ENCODE assay signal across 8 cellular contexts in the genomic region with DNA sequence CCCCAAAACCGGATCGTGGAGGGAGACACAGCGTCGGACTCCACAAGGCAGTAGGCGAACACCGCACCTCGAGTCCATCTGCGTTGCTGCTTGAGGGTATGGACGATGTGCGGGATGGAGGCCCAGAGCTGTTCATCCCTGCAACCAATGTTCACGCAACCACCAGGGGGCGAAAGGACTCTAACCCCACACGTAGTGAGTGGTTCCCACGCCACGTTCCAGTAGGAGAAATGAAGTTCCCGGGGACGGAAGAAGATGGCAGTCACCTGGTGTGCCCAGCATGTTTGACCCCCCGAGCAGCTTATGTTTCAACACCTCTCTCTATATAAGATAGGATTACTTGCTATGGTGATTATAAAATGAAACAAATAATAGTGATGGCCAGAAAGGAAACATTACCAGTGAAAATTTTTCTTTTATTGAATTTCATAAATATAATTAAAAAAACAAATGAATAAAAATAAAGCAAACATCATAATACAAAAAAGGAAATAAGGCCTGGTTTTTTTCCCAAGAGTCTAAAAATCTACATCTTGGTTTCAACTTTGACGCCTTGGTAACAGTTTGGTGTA.
DNase-seq lines count a peak whose midpoint lies in the region; ATAC-seq and TF ChIP-seq lines count a peak whose summit lies in the region.

No MANE protein-coding gene starts in this region.

- no peaks in the 10 kb centered on the region for H3K36me3 Mint-ChIP-seq in CD4-positive, alpha-beta T cell (ENCODE audit: low read depth)

- no peaks in the 10 kb centered on the region for H3F3A ChIP-seq in OCI-LY1 (ENCODE audit: insufficient read depth, low read length)

- no peak overlapping the region for H3K27ac ChIP-seq in CD4-positive, alpha-beta T cell (ENCODE audit: low read depth, low read length)
- no peak overlapping the region for H3K27ac ChIP-seq in OCI-LY1 (ENCODE audit: low read depth, low read length, poor library complexity, severe bottlenecking)

- H3K36me3 ChIP-seq in OCI-LY1 (ENCODE audit: insufficient read depth, low read length), result no peaks in the 10 kb centered on the region

- no peak overlapping the region for H2AFZ ChIP-seq in OCI-LY1 (ENCODE audit: low read length)

- CTCF ChIA-PET in CD4-positive, alpha-beta T cell (lab: Charles Lee), result no interaction called here
- CTCF ChIA-PET in HEK293T (lab: Yijun Ruan, JAX), result interaction anchor here (0.6 to 0.8 kb wide), 2 partner anchors 458 to 1779 kb away, joined by 3 to 4 read pairs; no protein-coding TSS in a partner anchor

- POLR2A ChIA-PET in CD4-positive, alpha-beta T cell (lab: Charles Lee), result no interaction called here
- POLR2A ChIA-PET in HEK293T (lab: Yijun Ruan, JAX), result no interaction called here

- H3K4me2 ChIP-seq in OCI-LY1 (ENCODE audit: low read length), result no peak overlapping the region

- DNase-seq in CD4-positive, alpha-beta T cell, result peak; percentile 3 to 52 (median 13)
- DNase-seq in HEK293T (ENCODE audit: extremely low spot score) (peak; percentile 74), glomerular endothelial cell (ENCODE audit: extremely low read depth, low read depth, low spot score) (peak; percentile 36), posterior cingulate gyrus (peak; percentile 44 to 96 (median 84))
- peak; percentile 80 for DNase-seq in activated effector memory CD4-positive, alpha-beta T cell treated with anti-CD3 and anti-CD28 coated beads, Interleukin-2, amount 50 U/mL, for 16 hours

- no peaks in the 10 kb centered on the region for H3K79me2 ChIP-seq in OCI-LY1 (ENCODE audit: insufficient read depth, low read length)

- no peaks in the 10 kb centered on the region for H3K9me3 Mint-ChIP-seq in CD4-positive, alpha-beta T cell

- intact Hi-C loops in CD4-positive, alpha-beta T cell (cut with DNase I, micrococcal nuclease), result loop anchor here in 1 of 2 experiments (2.0 to 5.0 kb wide), 2 partner anchors 459 to 611 kb away; no protein-coding TSS in a partner anchor
- intact Hi-C loops in posterior cingulate gyrus (cut with DNase I), result loop anchor here (1.0 to 10.0 kb wide), 3 partner anchors 91 to 458 kb away; no protein-coding TSS in a partner anchor

- H3K4me1 ChIP-seq in OCI-LY1 (ENCODE audit: insufficient read depth, low read length, severe bottlenecking), result no peaks in the 10 kb centered on the region

- H3K4me3 ChIP-seq in OCI-LY1 (ENCODE audit: low read depth, low read length, poor library complexity, severe bottlenecking), result no peak overlapping the region

- peaks cover 58% of the 10 kb centered on the region for H3K27me3 Mint-ChIP-seq in CD4-positive, alpha-beta T cell

- TF ChIP-seq CTCF in CD4-positive, alpha-beta T cell (IDR thresholded peaks at IDR 0.05), result peak; percentile 49
- TF ChIP-seq CTCF in OCI-LY1 (IDR thresholded peaks at IDR 0.05; ENCODE audit: low read length), result peak; percentile 66; the same call in 1 of the 2 replicates

- H3K9me3 ChIP-seq in CD4-positive, alpha-beta T cell (ENCODE audit: control insufficient read depth, low read length), result no peaks in the 10 kb centered on the region
- H3K9me3 ChIP-seq in OCI-LY1 (ENCODE audit: low read length), result no peaks in the 10 kb centered on the region

- no peaks in the 10 kb centered on the region for H3K9me2 ChIP-seq in OCI-LY1 (ENCODE audit: low read depth, low read length)

- no peaks in the 10 kb centered on the region for H4K20me1 ChIP-seq in OCI-LY1 (ENCODE audit: insufficient read depth, low read length)

- peaks cover 7% of the 10 kb centered on the region for H3K27me3 ChIP-seq in CD4-positive, alpha-beta T cell (ENCODE audit: control insufficient read depth, insufficient read depth, low read length)
- no peaks in the 10 kb centered on the region for H3K27me3 ChIP-seq in OCI-LY1 (ENCODE audit: insufficient read depth, low read length)

- no peak overlapping the region for H3K27ac Mint-ChIP-seq in CD4-positive, alpha-beta T cell

- H3K9ac ChIP-seq in OCI-LY1 (ENCODE audit: low read length), result no peak overlapping the region

- no peak for ATAC-seq in CD4-positive, alpha-beta T cell (ENCODE audit: poor library complexity)
- no peak for ATAC-seq in GM18909 (IDR thresholded peaks at IDR 0.05; ENCODE audit: poor library complexity, unreplicated experiment)
- no peak for ATAC-seq in GM21619 (IDR thresholded peaks at IDR 0.05; ENCODE audit: unreplicated experiment)

- H3K4me1 Mint-ChIP-seq in CD4-positive, alpha-beta T cell (ENCODE audit: low read depth), result no peaks in the 10 kb centered on the region

- H3K4me3 Mint-ChIP-seq in CD4-positive, alpha-beta T cell, result no peak overlapping the region

TF ChIP-seq in HEK293T, 16 proteins besides CTCF, POLR2A, EP300 and RAD21:
- TF ChIP-seq CTBP1 (IDR thresholded peaks at IDR 0.05; ENCODE audit: borderline replicate concordance) (no peak), HDGF (IDR thresholded peaks at IDR 0.05; ENCODE audit: borderline replicate concordance) (no peak), SUZ12 (IDR thresholded peaks at IDR 0.05) (no peak), BHLHE40 (IDR thresholded peaks at IDR 0.05; ENCODE audit: borderline replicate concordance) (no peak), ARNT (IDR thresholded peaks at IDR 0.05) (no peak), L3MBTL2 (conservative IDR thresholded peaks at IDR 0.05) (peak; percentile 57)
- TF ChIP-seq, protein P1, sequence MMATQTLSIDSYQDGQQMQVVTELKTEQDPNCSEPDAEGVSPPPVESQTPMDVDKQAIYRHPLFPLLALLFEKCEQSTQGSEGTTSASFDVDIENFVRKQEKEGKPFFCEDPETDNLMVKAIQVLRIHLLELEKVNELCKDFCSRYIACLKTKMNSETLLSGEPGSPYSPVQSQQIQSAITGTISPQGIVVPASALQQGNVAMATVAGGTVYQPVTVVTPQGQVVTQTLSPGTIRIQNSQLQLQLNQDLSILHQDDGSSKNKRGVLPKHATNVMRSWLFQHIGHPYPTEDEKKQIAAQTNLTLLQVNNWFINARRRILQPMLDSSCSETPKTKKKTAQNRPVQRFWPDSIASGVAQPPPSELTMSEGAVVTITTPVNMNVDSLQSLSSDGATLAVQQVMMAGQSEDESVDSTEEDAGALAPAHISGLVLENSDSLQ (IDR thresholded peaks at IDR 0.05), result no peak
TF ChIP-seq in HEK293T: peak in this region for 1.

Comparison
In these comparisons a context has a peak if more than half of its experiments do, and no peak if none do; other contexts are left out.
1. DNase-seq: peak in every context shown above with its lines; median percentile 84 in posterior cingulate gyrus; 80 in activated effector memory CD4-positive, alpha-beta T cell treated with anti-CD3 and anti-CD28 coated beads, Interleukin-2, amount 50 U/mL, for 16 hours; 74 in HEK293T; 36 in glomerular endothelial cell; 13 in CD4-positive, alpha-beta T cell.